12 cellular contexts compared by ENCODE assay signal in genomic region chr15:98712845-98713584, GRCh38.
DNase-seq lines count a peak whose midpoint lies in the region; ATAC-seq and TF ChIP-seq lines count a peak whose summit lies in the region.
"Had no signal": no experiment of that assay in that cellular context is flagged by ENCODE, and none has a peak within 500 bp of the region (broad histone marks: within the 10 kb centered on the region; RNA-seq: fewer than 3 reads in every experiment).

No MANE protein-coding gene starts in this region.

- no peak for TF ChIP-seq CTCF in CD4-positive, alpha-beta T cell (IDR thresholded peaks at IDR 0.05)
- TF ChIP-seq CTCF in breast epithelium (IDR thresholded peaks at IDR 0.05) (no peak), neutrophil (IDR thresholded peaks at IDR 0.05) (no peak)

- H3K9me3 ChIP-seq in CD4-positive, alpha-beta T cell (ENCODE audit: control insufficient read depth, low read length): peaks cover 7% of the 10 kb centered on the region
- H3K9me3 ChIP-seq in breast epithelium (no peaks in the 10 kb centered on the region), neutrophil (no peaks in the 10 kb centered on the region)

- no peaks in the 10 kb centered on the region for H3K27me3 ChIP-seq in CD4-positive, alpha-beta T cell (ENCODE audit: control insufficient read depth, insufficient read depth, low read length)
- H3K27me3 ChIP-seq in breast epithelium: no peaks in the 10 kb centered on the region
- no peaks in the 10 kb centered on the region for H3K27me3 ChIP-seq in neutrophil

- H3K9me3 Mint-ChIP-seq in CD4-positive, alpha-beta T cell: peaks cover 2% of the 10 kb centered on the region

- no peaks in the 10 kb centered on the region for H3K36me3 ChIP-seq in breast epithelium
- H3K36me3 ChIP-seq in neutrophil: peaks cover 9% of the 10 kb centered on the region

- intact Hi-C loops in CD4-positive, alpha-beta T cell (cut with DNase I, micrococcal nuclease): no loop called here
- intact Hi-C loops in breast epithelium (cut with DNase I; ENCODE audit: low total_unique reads): loop anchor here (5.0 kb wide), 1 partner anchor 689 kb away; no protein-coding TSS in a partner anchor

- TF ChIP-seq POLR2A in breast epithelium (IDR thresholded peaks at IDR 0.05): no peak

- H3K27ac ChIP-seq in CD4-positive, alpha-beta T cell (ENCODE audit: low read depth, low read length): no peak overlapping the region
- peak overlapping the region; percentile 82 to 89 for H3K27ac ChIP-seq in breast epithelium
- H3K27ac ChIP-seq in neutrophil: peak overlapping the region; percentile 66

- peak overlapping the region; percentile 64 for H3K27ac Mint-ChIP-seq in CD4-positive, alpha-beta T cell

- peaks cover 73% of the 10 kb centered on the region for H3K4me1 Mint-ChIP-seq in CD4-positive, alpha-beta T cell (ENCODE audit: low read depth)

- ATAC-seq in CD4-positive, alpha-beta T cell (ENCODE audit: poor library complexity): no peak
- ATAC-seq in HG03460 (IDR thresholded peaks at IDR 0.05; ENCODE audit: unreplicated experiment): peak; percentile 28
- ATAC-seq in HG03439 (IDR thresholded peaks at IDR 0.05; ENCODE audit: unreplicated experiment): no peak
- ATAC-seq in HG03520 (IDR thresholded peaks at IDR 0.05; ENCODE audit: unreplicated experiment): no peak

- POLR2A ChIA-PET in CD4-positive, alpha-beta T cell (lab: Charles Lee): no interaction called here

- CTCF ChIA-PET in CD4-positive, alpha-beta T cell (lab: Charles Lee): no interaction called here

- DNase-seq in CD4-positive, alpha-beta T cell: no peak
- DNase-seq in breast epithelium (ENCODE audit: low spot score in 2 of 2): no peak
- no peak for DNase-seq in mucosa of gallbladder (ENCODE audit: low spot score)
- DNase-seq in NOMO-1 treated with DMSO at 0.1 percent for 48 hours (lab: John Stamatoyannopoulos, UW; ENCODE audit: unreplicated experiment): no peak
- DNase-seq: kidney, NCI-H1105, NCI-H446 treated with DMSO at 0.1 percent for 48 hours, T-helper 9 cell had no signal

- H3K4me3 Mint-ChIP-seq in CD4-positive, alpha-beta T cell: no peak overlapping the region

- H3K4me1 ChIP-seq in breast epithelium: peaks cover 5 to 28% of the 10 kb centered on the region in 2 donors
- H3K4me1 ChIP-seq in neutrophil (ENCODE audit: control insufficient read depth in 1 of 2, insufficient read depth in 1 of 2, low read depth in 1 of 2, low read length in 1 of 2): peaks cover 54 to 60% of the 10 kb centered on the region in 2 experiments

- H3K36me3 Mint-ChIP-seq in CD4-positive, alpha-beta T cell (ENCODE audit: low read depth): peaks cover 49% of the 10 kb centered on the region

- peak overlapping the region in 1 of 3 donors; percentile 16 for H3K4me3 ChIP-seq in breast epithelium
- H3K4me3 ChIP-seq in neutrophil (ENCODE audit: low read depth in 1 of 2, low read length in 1 of 2): no peak overlapping the region

- no peaks in the 10 kb centered on the region for H3K27me3 Mint-ChIP-seq in CD4-positive, alpha-beta T cell
